Comparison of ENCODE assay signal across 1 cellular context in the genomic region with DNA sequence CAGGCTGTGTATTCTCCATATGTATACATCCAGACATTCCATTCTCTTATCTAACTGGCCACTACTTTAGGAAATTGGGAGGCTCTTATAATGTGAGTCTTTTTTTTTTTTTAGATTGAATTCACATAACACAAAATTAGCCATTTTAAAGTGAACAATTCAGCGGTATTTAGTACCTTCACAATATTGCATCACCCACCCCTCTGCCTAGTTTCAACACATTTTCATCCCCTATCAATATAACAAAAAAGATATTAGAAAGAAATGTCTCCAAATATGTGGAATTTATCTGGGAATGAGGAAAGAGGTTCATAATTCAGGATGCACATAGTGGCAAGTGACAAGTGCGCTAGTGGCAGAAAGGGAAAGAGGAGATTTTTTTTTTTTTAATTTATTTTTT.
TF ChIP-seq lines count a peak whose summit lies in the region.

No MANE protein-coding gene starts in this region.

TF ChIP-seq in K562, 482 proteins besides CTCF, POLR2A, EP300 and RAD21:
- TF ChIP-seq, protein P1, sequence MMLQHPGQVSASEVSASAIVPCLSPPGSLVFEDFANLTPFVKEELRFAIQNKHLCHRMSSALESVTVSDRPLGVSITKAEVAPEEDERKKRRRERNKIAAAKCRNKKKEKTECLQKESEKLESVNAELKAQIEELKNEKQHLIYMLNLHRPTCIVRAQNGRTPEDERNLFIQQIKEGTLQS (IDR thresholded peaks at IDR 0.05): peak; percentile 40
- TF ChIP-seq, protein P1 (CRISPR knock-in tag; conservative IDR thresholded peaks at IDR 0.05): no peak
- TF ChIP-seq CEBPB (tag; IDR thresholded peaks at IDR 0.05) (0 out of 2 replicates have a peak, but pooled peaks have one; percentile 19), TCF7L2 (IDR thresholded peaks at IDR 0.05; ENCODE audit: low read depth, low read length) (no peak), E2F3 (CRISPR knock-in tag; IDR thresholded peaks at IDR 0.05) (no peak), CEBPG (CRISPR knock-in tag; IDR thresholded peaks at IDR 0.05) (no peak), CEBPG (tag; conservative IDR thresholded peaks at IDR 0.05 in 1 of 2, IDR thresholded peaks at IDR 0.05 in 1 of 2) (peak; percentile 54 to 84; a peak in 3 of 4 replicates)
